ENCODE assay signal across 14 cellular contexts in the genomic region with DNA sequence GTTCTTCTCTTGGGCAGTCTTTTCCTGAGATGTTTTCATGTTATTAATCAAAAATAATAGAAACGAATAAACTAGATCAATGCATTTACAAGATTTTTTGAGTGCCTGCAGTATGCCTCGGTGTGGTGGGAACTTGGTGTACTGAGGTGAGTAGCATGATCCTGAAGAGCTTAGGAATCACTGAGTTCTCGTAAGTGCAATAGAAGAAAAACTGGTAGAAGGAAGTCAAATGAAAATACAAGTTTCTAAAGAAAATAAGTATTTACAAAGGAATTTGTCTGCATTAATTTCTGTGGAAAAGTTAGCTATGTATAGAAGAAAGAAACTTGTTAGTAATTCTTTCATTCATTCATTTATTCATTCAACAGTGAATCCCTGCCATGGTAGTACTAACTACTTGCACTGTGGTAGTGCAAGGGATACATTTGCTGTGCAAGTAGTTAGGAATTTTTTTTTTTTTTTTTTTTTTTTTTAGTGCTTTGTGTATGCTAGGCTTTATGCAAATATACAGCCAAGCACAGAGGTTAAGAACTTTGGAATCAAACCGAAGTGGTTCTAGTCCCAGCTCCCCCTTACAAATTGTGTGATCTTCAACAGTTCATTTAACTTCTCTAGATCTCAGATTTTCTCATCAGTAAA. TPM values are rescaled to one million over a fixed set of nuclear protein-coding genes. Genes with fewer than 3 reads are reported as not detected.
DNase-seq lines count a peak whose midpoint lies in the region; ATAC-seq and TF ChIP-seq lines count a peak whose summit lies in the region.
"Had no signal": no experiment of that assay in that cellular context is flagged by ENCODE, and none has a peak within 500 bp of the region (broad histone marks: within the 10 kb centered on the region; RNA-seq: fewer than 3 reads in every experiment).

No MANE protein-coding gene starts in this region.

- peak overlapping the region; percentile 61 for H3K4me3 Mint-ChIP-seq in activated naive CD8-positive, alpha-beta T cell treated with anti-CD3 and anti-CD28 coated beads, Interleukin-2, amount 50 U/mL, for 24 hours
- H3K4me3 Mint-ChIP-seq in WTC11, result no peak overlapping the region

- peaks cover 86% of the 10 kb centered on the region for H3K4me1 Mint-ChIP-seq in activated naive CD8-positive, alpha-beta T cell treated with anti-CD3 and anti-CD28 coated beads, Interleukin-2, amount 50 U/mL, for 24 hours
- H3K4me1 Mint-ChIP-seq in WTC11, result peaks cover 21% of the 10 kb centered on the region

- no peak overlapping the region; a peak in 2 of 20 replicates for H3K4me3 ChIP-seq in BLaER1 treated with 17β-estradiol and CSF1 and Interleukin-3, amounts not matched to agents 10 nM and 100 nM
- H3K4me3 ChIP-seq in mesodermal cell (ENCODE audit: extremely low read depth, insufficient read depth, low read length, poor library complexity, severe bottlenecking) (no peak overlapping the region), foreskin fibroblast (ENCODE audit: low read depth in 1 of 2, low read length in 2 of 2) (no peak overlapping the region), mucosa of descending colon (no peak overlapping the region)
- H3K4me3 ChIP-seq: heart left ventricle, uterus had no signal

- intact Hi-C loops in mucosa of descending colon (cut with DNase I, micrococcal nuclease), result no loop called here

- peaks cover 72 to 86% (median 79%) of the 10 kb centered on the region in 10 experiments for H3K4me1 ChIP-seq in BLaER1 treated with 17β-estradiol and CSF1 and Interleukin-3, amounts not matched to agents 10 nM and 100 nM
- H3K4me1 ChIP-seq in mesodermal cell (ENCODE audit: control insufficient read depth, insufficient read depth, low read length, poor library complexity, severe bottlenecking) (peaks cover 49% of the 10 kb centered on the region), mucosa of descending colon (ENCODE audit: low read depth) (no peaks in the 10 kb centered on the region)

- POLR2A ChIA-PET in HEK293T (lab: Yijun Ruan, JAX) (no interaction called here), WTC11 (lab: Charles Lee) (no interaction called here)

- H3K27me3 ChIP-seq in BLaER1 treated with 17β-estradiol and CSF1 and Interleukin-3, amounts not matched to agents 10 nM and 100 nM, result no peaks in the 10 kb centered on the region
- H3K27me3 ChIP-seq: heart left ventricle, uterus had no signal

- peak overlapping the region in 10 of 11 experiments; percentile 74 to 98 (median 93); a peak in 19 of 22 replicates for H3K27ac ChIP-seq in BLaER1 treated with 17β-estradiol and CSF1 and Interleukin-3, amounts not matched to agents 10 nM and 100 nM
- H3K27ac ChIP-seq in mesodermal cell (ENCODE audit: low read depth, low read length, severe bottlenecking), result peak overlapping the region; percentile 93

- H3K9me3 ChIP-seq in BLaER1 treated with 17β-estradiol and CSF1 and Interleukin-3, amounts not matched to agents 10 nM and 100 nM (replicated peaks in 1 of 11), result no peaks in the 10 kb centered on the region
- H3K9me3 ChIP-seq in mesodermal cell (ENCODE audit: control insufficient read depth, low read length) (no peaks in the 10 kb centered on the region), mucosa of descending colon (no peaks in the 10 kb centered on the region)
- H3K9me3 ChIP-seq: heart left ventricle, uterus had no signal

- no peaks in the 10 kb centered on the region for H3K27me3 Mint-ChIP-seq in activated naive CD8-positive, alpha-beta T cell treated with anti-CD3 and anti-CD28 coated beads, Interleukin-2, amount 50 U/mL, for 24 hours
- no peaks in the 10 kb centered on the region for H3K27me3 Mint-ChIP-seq in WTC11 (ENCODE audit: low read depth)

- peaks cover 0 to 8% (median 0%) of the 10 kb centered on the region in 11 experiments; a peak in 5 of 22 replicates for H3K36me3 ChIP-seq in BLaER1 treated with 17β-estradiol and CSF1 and Interleukin-3, amounts not matched to agents 10 nM and 100 nM
- H3K36me3 ChIP-seq in mesodermal cell (ENCODE audit: control insufficient read depth, insufficient read depth, low read length) (no peaks in the 10 kb centered on the region), mucosa of descending colon (ENCODE audit: low read depth) (no peaks in the 10 kb centered on the region)
- H3K36me3 ChIP-seq: uterus had no signal

- 72 to 75% methylated on average over 2 to 3 of the region's 4 CpGs for WGBS in mesodermal cell (ENCODE audit: insufficient coverage in 2 of 2), 2 experiments

- CTCF ChIA-PET in HEK293T (lab: Yijun Ruan, JAX), result interaction anchor here (0.6 to 3.9 kb wide), 2 partner anchors 19 to 145 kb away, joined by 3 to 14 read pairs; no protein-coding TSS in a partner anchor
- CTCF ChIA-PET in WTC11 (lab: Charles Lee), result interaction anchor here (4.3 kb wide), 1 partner anchor 19 kb away, joined by 24 read pairs; no protein-coding TSS in a partner anchor

- no peak for DNase-seq in HEK293T (ENCODE audit: extremely low spot score)
- DNase-seq in activated naive CD8-positive, alpha-beta T cell treated with anti-CD3 and anti-CD28 coated beads, Interleukin-2, amount 50 U/mL, for 24 hours, result no peak
- no peak for DNase-seq in WTC11 (ENCODE audit: low spot score)
- DNase-seq in foreskin fibroblast, result no peak
- DNase-seq in mucosa of descending colon, result no peak
- DNase-seq: activated CD4-positive, alpha-beta T cell treated with anti-CD3 and anti-CD28 coated beads for 1 hour; activated effector memory CD4-positive, alpha-beta T cell treated with Interleukin-2 at 50 U/mL for 16 hours; caudate nucleus; heart left ventricle; NCI-H1092 treated with DMSO at 0.1 percent for 48 hours; NCI-H2227 treated with DMSO at 0.1 percent for 48 hours had no signal

- H3K27ac Mint-ChIP-seq in activated naive CD8-positive, alpha-beta T cell treated with anti-CD3 and anti-CD28 coated beads, Interleukin-2, amount 50 U/mL, for 24 hours, result peak overlapping the region; percentile 96
- no peak overlapping the region for H3K27ac Mint-ChIP-seq in WTC11

- H3K9me3 Mint-ChIP-seq in activated naive CD8-positive, alpha-beta T cell treated with anti-CD3 and anti-CD28 coated beads, Interleukin-2, amount 50 U/mL, for 24 hours, result no peaks in the 10 kb centered on the region
- H3K9me3 Mint-ChIP-seq in WTC11, result no peaks in the 10 kb centered on the region

- peak overlapping the region; percentile 70 to 84 (median 81) for H3K4me2 ChIP-seq in BLaER1 treated with 17β-estradiol and CSF1 and Interleukin-3, amounts not matched to agents 10 nM and 100 nM

- H3K9ac ChIP-seq in BLaER1 treated with 17β-estradiol and CSF1 and Interleukin-3, amounts not matched to agents 10 nM and 100 nM, result peak overlapping the region in 8 of 11 experiments; percentile 73 to 83 (median 76); a peak in 15 of 22 replicates

- H4K20me1 ChIP-seq in BLaER1 treated with 17β-estradiol and CSF1 and Interleukin-3, amounts not matched to agents 10 nM and 100 nM, result no peaks in the 10 kb centered on the region

- TF ChIP-seq CTCF in WTC11 (IDR thresholded peaks at IDR 0.05) (no peak), foreskin fibroblast (IDR thresholded peaks at IDR 0.05; ENCODE audit: low read depth, low read length) (no peak), mucosa of descending colon (IDR thresholded peaks at IDR 0.05) (no peak)

- no peak for ATAC-seq in activated naive CD8-positive, alpha-beta T cell treated with anti-CD3 and anti-CD28 coated beads, Interleukin-2, amount 50 U/mL, for 24 hours
- ATAC-seq in WTC11 (no peak), mucosa of descending colon (no peak)

- peaks cover 3% of the 10 kb centered on the region for H3K36me3 Mint-ChIP-seq in activated naive CD8-positive, alpha-beta T cell treated with anti-CD3 and anti-CD28 coated beads, Interleukin-2, amount 50 U/mL, for 24 hours (ENCODE audit: low read depth)
- no peaks in the 10 kb centered on the region for H3K36me3 Mint-ChIP-seq in WTC11

TF ChIP-seq in HEK293T, 16 proteins besides CTCF, POLR2A, EP300 and RAD21:
- no peak for TF ChIP-seq L3MBTL2 (conservative IDR thresholded peaks at IDR 0.05)
- peak; percentile 42; the same call in 1 of the 2 replicates for TF ChIP-seq ZNF384 (IDR thresholded peaks at IDR 0.05)

TF ChIP-seq in WTC11, 78 proteins besides CTCF, POLR2A, EP300 and RAD21 (continues in another document):
- TF ChIP-seq NFE2L1 (CRISPR knock-in tag; IDR thresholded peaks at IDR 0.05) (no peak), KAT7 (CRISPR knock-in tag; IDR thresholded peaks at IDR 0.05; ENCODE audit: borderline replicate concordance) (no peak)
- TF ChIP-seq, protein P1, sequence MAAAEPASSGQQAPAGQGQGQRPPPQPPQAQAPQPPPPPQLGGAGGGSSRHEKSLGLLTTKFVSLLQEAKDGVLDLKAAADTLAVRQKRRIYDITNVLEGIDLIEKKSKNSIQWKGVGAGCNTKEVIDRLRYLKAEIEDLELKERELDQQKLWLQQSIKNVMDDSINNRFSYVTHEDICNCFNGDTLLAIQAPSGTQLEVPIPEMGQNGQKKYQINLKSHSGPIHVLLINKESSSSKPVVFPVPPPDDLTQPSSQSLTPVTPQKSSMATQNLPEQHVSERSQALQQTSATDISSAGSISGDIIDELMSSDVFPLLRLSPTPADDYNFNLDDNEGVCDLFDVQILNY (CRISPR knock-in tag; IDR thresholded peaks at IDR 0.05), result no peak
- TF ChIP-seq, protein P2, sequence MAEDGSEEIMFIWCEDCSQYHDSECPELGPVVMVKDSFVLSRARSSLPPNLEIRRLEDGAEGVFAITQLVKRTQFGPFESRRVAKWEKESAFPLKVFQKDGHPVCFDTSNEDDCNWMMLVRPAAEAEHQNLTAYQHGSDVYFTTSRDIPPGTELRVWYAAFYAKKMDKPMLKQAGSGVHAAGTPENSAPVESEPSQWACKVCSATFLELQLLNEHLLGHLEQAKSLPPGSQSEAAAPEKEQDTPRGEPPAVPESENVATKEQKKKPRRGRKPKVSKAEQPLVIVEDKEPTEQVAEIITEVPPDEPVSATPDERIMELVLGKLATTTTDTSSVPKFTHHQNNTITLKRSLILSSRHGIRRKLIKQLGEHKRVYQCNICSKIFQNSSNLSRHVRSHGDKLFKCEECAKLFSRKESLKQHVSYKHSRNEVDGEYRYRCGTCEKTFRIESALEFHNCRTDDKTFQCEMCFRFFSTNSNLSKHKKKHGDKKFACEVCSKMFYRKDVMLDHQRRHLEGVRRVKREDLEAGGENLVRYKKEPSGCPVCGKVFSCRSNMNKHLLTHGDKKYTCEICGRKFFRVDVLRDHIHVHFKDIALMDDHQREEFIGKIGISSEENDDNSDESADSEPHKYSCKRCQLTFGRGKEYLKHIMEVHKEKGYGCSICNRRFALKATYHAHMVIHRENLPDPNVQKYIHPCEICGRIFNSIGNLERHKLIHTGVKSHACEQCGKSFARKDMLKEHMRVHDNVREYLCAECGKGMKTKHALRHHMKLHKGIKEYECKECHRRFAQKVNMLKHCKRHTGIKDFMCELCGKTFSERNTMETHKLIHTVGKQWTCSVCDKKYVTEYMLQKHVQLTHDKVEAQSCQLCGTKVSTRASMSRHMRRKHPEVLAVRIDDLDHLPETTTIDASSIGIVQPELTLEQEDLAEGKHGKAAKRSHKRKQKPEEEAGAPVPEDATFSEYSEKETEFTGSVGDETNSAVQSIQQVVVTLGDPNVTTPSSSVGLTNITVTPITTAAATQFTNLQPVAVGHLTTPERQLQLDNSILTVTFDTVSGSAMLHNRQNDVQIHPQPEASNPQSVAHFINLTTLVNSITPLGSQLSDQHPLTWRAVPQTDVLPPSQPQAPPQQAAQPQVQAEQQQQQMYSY (CRISPR knock-in tag; IDR thresholded peaks at IDR 0.05), result no peak

RNA-seq across cellular contexts. Expression of a gene that starts 13.9 kb away (rescaled TPM):
- polyA plus RNA-seq in mesodermal cell (2013, experiment 1 of 2), result 17.1 TPM
- polyA plus RNA-seq in mesodermal cell (2013, experiment 2 of 2), result 19.3 TPM
- total RNA-seq in WTC11 (2021) (0.62 to 0.94 TPM (median 0.81 TPM) in 3 replicates), mucosa of descending colon (10 to 100 TPM; 29.0 to 75.8 (median 29.7) TPM)

Comparison
In these comparisons a context has a peak if more than half of its experiments do, and no peak if none do; other contexts are left out.
1. RNA of a gene that starts 13.9 kb away (total RNA-seq): 29.0 to 75.8 TPM in mucosa of descending colon; 0.62 to 0.94 TPM in WTC11; every median in the first group is over 10 times any median in the second.